12 cellular contexts compared by ENCODE assay signal in the genomic region with DNA sequence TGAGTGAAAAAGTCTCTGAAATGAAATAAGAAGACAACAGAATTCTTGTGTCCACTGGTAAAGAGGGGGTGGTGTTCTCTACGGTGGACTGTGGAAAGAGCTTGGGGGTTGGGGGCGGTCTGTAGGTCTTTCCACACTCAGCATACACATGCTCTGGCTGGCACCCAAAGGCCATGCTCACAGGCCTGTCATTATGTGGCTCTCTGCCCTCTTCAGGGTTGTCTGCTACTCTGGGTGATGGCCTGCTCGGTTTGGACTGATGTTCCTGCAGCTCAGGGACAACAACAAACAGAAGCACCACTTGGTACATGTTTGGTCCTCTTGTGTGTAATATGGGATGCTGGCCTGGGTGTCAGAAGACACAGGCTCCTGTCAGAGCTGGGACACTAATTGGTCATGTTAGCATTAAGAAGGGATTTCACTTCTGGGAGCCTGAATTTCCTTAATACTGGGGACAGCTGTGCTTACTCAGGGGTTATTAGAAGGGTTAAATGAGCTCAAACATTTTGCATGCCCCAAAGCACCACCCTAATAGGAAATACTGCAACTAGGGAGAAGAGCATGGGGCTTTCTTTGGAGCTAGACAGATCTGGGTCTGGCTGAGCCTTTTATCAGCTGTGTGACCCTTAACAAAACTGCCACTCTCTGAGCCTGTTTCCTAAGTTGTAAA. TPM values are rescaled to one million over a fixed set of nuclear protein-coding genes. Genes with fewer than 3 reads are reported as not detected.
DNase-seq lines count a peak whose midpoint lies in the region; TF ChIP-seq lines count a peak whose summit lies in the region.
"Had no signal": no experiment of that assay in that cellular context is flagged by ENCODE, and none has a peak within 500 bp of the region (broad histone marks: within the 10 kb centered on the region; RNA-seq: fewer than 3 reads in every experiment).

No MANE protein-coding gene starts in this region.

- peaks cover 0 to 3% (median 0%) of the 10 kb centered on the region in 7 donors for H3K9me3 Mint-ChIP-seq in CD14-positive monocyte
- H3K9me3 Mint-ChIP-seq: activated naive CD4-positive, alpha-beta T cell treated with anti-CD3 and anti-CD28 coated beads for 36 hours; IgD-negative memory B cell had no signal

- intact Hi-C loops in CD14-positive monocyte (cut with micrococcal nuclease) = loop anchor here (5.0 to 10.0 kb wide), 4 partner anchors 36 to 288 kb away; a partner anchor contains a TSS

- H2BK120ac ChIP-seq in trophoblast cell (ENCODE audit: insufficient read depth, low read length, poor library complexity) = no peak overlapping the region

- H3K9me3 ChIP-seq in trophoblast cell (ENCODE audit: insufficient read depth, low read depth, low read length) = no peaks in the 10 kb centered on the region

- no peak overlapping the region for H3K23ac ChIP-seq in trophoblast cell (ENCODE audit: low read length)

- H3K79me2 ChIP-seq in trophoblast cell (ENCODE audit: control insufficient read depth, insufficient read depth, low read length, poor library complexity) = peaks cover 8% of the 10 kb centered on the region

- POLR2A ChIA-PET in RWPE1 (lab: Yijun Ruan, JAX; ENCODE audit: low non-redundant PET) = no interaction called here

- no peak for DNase-seq in CD14-positive monocyte (ENCODE audit: low spot score)
- no peak for DNase-seq in RWPE1 (ENCODE audit: low spot score)
- DNase-seq in fibroblast of villous mesenchyme (ENCODE audit: low read depth) = peak; percentile 46
- no peak for DNase-seq in trophoblast cell
- no peak for DNase-seq in central memory CD4-positive, alpha-beta T cell
- no peak for DNase-seq in activated CD8-positive, alpha-beta memory T cell treated with anti-CD3 and anti-CD28 coated beads, Interleukin-2, amount 50 U/mL, for 48 hours
- DNase-seq in DMS79 treated with DMSO at 0.1 percent for 48 hours (lab: John Stamatoyannopoulos, UW) = no peak
- no peak for DNase-seq in GOT3 (lab: John Stamatoyannopoulos, UW)
- DNase-seq: activated naive CD4-positive, alpha-beta T cell treated with anti-CD3 and anti-CD28 coated beads for 36 hours; DMS79; stimulated activated CD4-positive, alpha-beta T cell treated with anti-CD3 and anti-CD28 coated beads, Interleukin-4, amount 100 ng/mL, for 1 hour had no signal

- no peak overlapping the region for H2BK5ac ChIP-seq in trophoblast cell (ENCODE audit: low read depth, low read length, poor library complexity)

- H3K27me3 Mint-ChIP-seq in CD14-positive monocyte (ENCODE audit: low read depth in 3 of 3) = no peaks in the 10 kb centered on the region
- H3K27me3 Mint-ChIP-seq: IgD-negative memory B cell had no signal

- no peak overlapping the region for H2AK5ac ChIP-seq in trophoblast cell (ENCODE audit: low read length)

- no peak overlapping the region for H3K4ac ChIP-seq in trophoblast cell (ENCODE audit: low read depth, low read length)

- H3K27me3 ChIP-seq in trophoblast cell (ENCODE audit: insufficient read depth, low read length) = no peaks in the 10 kb centered on the region

- peaks cover 59% of the 10 kb centered on the region for H3K4me1 Mint-ChIP-seq in CD14-positive monocyte

- H2AFZ ChIP-seq in trophoblast cell (ENCODE audit: insufficient read depth, low read length, poor library complexity) = no peak overlapping the region

- no CpG with 5 or more reads among the region's 3 CpGs for WGBS in trophoblast cell (ENCODE audit: extremely low coverage, insufficient coverage, insufficient read length)

- H3K4me3 ChIP-seq in fibroblast of villous mesenchyme (ENCODE audit: low read depth, low read length) (no peak overlapping the region), trophoblast cell (ENCODE audit: low read depth, low read length) (no peak overlapping the region)

- H3K18ac ChIP-seq in trophoblast cell (ENCODE audit: low read length) = peak overlapping the region; percentile 9

- H4K12ac ChIP-seq in trophoblast cell (ENCODE audit: low read depth, low read length) = no peak overlapping the region

- CTCF ChIA-PET in RWPE1 (lab: Yijun Ruan, JAX) = interaction anchor here (0.8 to 1.5 kb wide), 3 partner anchors 137 to 284 kb away, joined by 4 to 13 read pairs (median 5); no protein-coding TSS in a partner anchor

- H3K27ac ChIP-seq in RWPE1 = peak overlapping the region; percentile 71
- H3K27ac ChIP-seq in trophoblast cell (ENCODE audit: low read depth, low read length) = peak overlapping the region; percentile 43

- TF ChIP-seq CTCF in CD14-positive monocyte (IDR thresholded peaks at IDR 0.05) (no peak), RWPE1 (conservative IDR thresholded peaks at IDR 0.05; ENCODE audit: low read depth) (no peak), fibroblast of villous mesenchyme (IDR thresholded peaks at IDR 0.05; ENCODE audit: insufficient read depth, low read depth, low read length) (no peak)

- H3K4me1 ChIP-seq in trophoblast cell (ENCODE audit: control insufficient read depth in 1 of 2, insufficient read depth in 2 of 2, low read length in 2 of 2) = peaks cover 13% of the 10 kb centered on the region in 2 experiments

- no peak overlapping the region for H3K4me2 ChIP-seq in trophoblast cell (ENCODE audit: low read length)

- H4K91ac ChIP-seq in trophoblast cell (ENCODE audit: low read depth, low read length) = no peak overlapping the region

- peaks cover 8 to 13% of the 10 kb centered on the region in 2 experiments for H3K36me3 ChIP-seq in trophoblast cell (ENCODE audit: control insufficient read depth in 1 of 2, insufficient read depth in 2 of 2, low read length in 2 of 2)

- no peak overlapping the region for H2BK12ac ChIP-seq in trophoblast cell (ENCODE audit: low read length)

- no peak overlapping the region for H3K9ac ChIP-seq in trophoblast cell (ENCODE audit: low read length)

- H3K79me1 ChIP-seq in trophoblast cell (ENCODE audit: low read length) = no peaks in the 10 kb centered on the region

- H3K27ac Mint-ChIP-seq in CD14-positive monocyte = peak overlapping the region; percentile 89 to 99 (median 99)
- H3K27ac Mint-ChIP-seq: activated naive CD4-positive, alpha-beta T cell treated with anti-CD3 and anti-CD28 coated beads for 36 hours had no signal

- H3K36me3 Mint-ChIP-seq in CD14-positive monocyte = peaks cover 41 to 50% of the 10 kb centered on the region in 2 donors

- H3K14ac ChIP-seq in trophoblast cell (ENCODE audit: low read length) = no peak overlapping the region

- no peak overlapping the region for H3K4me3 Mint-ChIP-seq in CD14-positive monocyte
- H3K4me3 Mint-ChIP-seq: activated naive CD4-positive, alpha-beta T cell treated with anti-CD3 and anti-CD28 coated beads for 36 hours had no signal

- H4K8ac ChIP-seq in trophoblast cell (ENCODE audit: low read depth, low read length) = no peak overlapping the region

RNA-seq across cellular contexts. Expression of a gene that starts 32.8 kb away (rescaled TPM):
- 100 to 1,000 TPM; 247 to 349 TPM for polyA plus RNA-seq in CD14-positive monocyte
- 1.3 and 2.2 TPM in 2 replicates for total RNA-seq in fibroblast of villous mesenchyme
- 3.6 and 3.7 TPM in 2 replicates for polyA plus RNA-seq in trophoblast cell (2013)
